ENCODE assay signal across 24 cellular contexts in genomic region chr16:85398050-85398451, GRCh38.
A peak's percentile ranks its signal among the peaks of the same experiment; 100 is the strongest.
DNase-seq lines count a peak whose midpoint lies in the region; ATAC-seq and TF ChIP-seq lines count a peak whose summit lies in the region.
"Had no signal": no experiment of that assay in that cellular context is flagged by ENCODE, and none has a peak within 500 bp of the region (broad histone marks: within the 10 kb centered on the region; RNA-seq: fewer than 3 reads in every experiment).

No MANE protein-coding gene starts in this region.

- no peaks in the 10 kb centered on the region for H3K9me3 Mint-ChIP-seq in CD8-positive, alpha-beta T cell
- H3K9me3 Mint-ChIP-seq: stimulated activated naive CD8-positive, alpha-beta T cell treated with anti-CD3 and anti-CD28 coated beads, Interleukin-15, Interleukin-2, amounts not matched to agents 100 ng/mL and 50 ng/mL, for 24 hours had no signal

- TF ChIP-seq CTCF in HEK293 (tag by site-specific recombination; IDR thresholded peaks at IDR 0.05) (no peak), spleen (IDR thresholded peaks at IDR 0.05 in 8 of 11, conservative IDR thresholded peaks at IDR 0.05 in 3 of 11) (no peak)
- TF ChIP-seq CTCF in CD8-positive, alpha-beta T cell (IDR thresholded peaks at IDR 0.05), result no peak

- no peak for TF ChIP-seq POLR2A in spleen (IDR thresholded peaks at IDR 0.05)

- H3K4me1 ChIP-seq in HEK293 (ENCODE audit: control insufficient read depth, insufficient read depth, low read length) (peaks cover 18% of the 10 kb centered on the region), spleen (peaks cover 10 to 61% (median 36%) of the 10 kb centered on the region in 6 donors)
- no peaks in the 10 kb centered on the region for H3K4me1 ChIP-seq in CD8-positive, alpha-beta T cell (ENCODE audit: insufficient read depth, low read length)
- H3K4me1 ChIP-seq: parathyroid adenoma had no signal

- no peak for ATAC-seq in left colon
- no peak for ATAC-seq in CD8-positive, alpha-beta T cell
- ATAC-seq: heart right ventricle, right lobe of liver had no signal

- H3K36me3 ChIP-seq in HEK293 (ENCODE audit: control insufficient read depth in 2 of 2, insufficient read depth in 1 of 2, low read length in 2 of 2), result no peaks in the 10 kb centered on the region
- H3K36me3 ChIP-seq in spleen, result no peaks in the 10 kb centered on the region
- no peaks in the 10 kb centered on the region for H3K36me3 ChIP-seq in CD8-positive, alpha-beta T cell (ENCODE audit: insufficient read depth, low read length)
- H3K36me3 ChIP-seq: breast epithelium, heart right ventricle, right lobe of liver, tibial nerve had no signal

- H3K4me3 Mint-ChIP-seq in CD8-positive, alpha-beta T cell, result no peak overlapping the region
- H3K4me3 Mint-ChIP-seq: stimulated activated naive CD8-positive, alpha-beta T cell treated with anti-CD3 and anti-CD28 coated beads, Interleukin-15, Interleukin-2, amounts not matched to agents 100 ng/mL and 50 ng/mL, for 24 hours had no signal

- no peak overlapping the region for H3K4me3 ChIP-seq in HEK293 (ENCODE audit: low read depth, low read length)
- H3K4me3 ChIP-seq in spleen, result no peak overlapping the region
- H3K4me3 ChIP-seq in CD8-positive, alpha-beta T cell (ENCODE audit: low read depth, low read length), result no peak overlapping the region
- H3K4me3 ChIP-seq: breast epithelium, heart right ventricle, right lobe of liver, SK-N-MC, tibial nerve had no signal

- H3K4me1 Mint-ChIP-seq in CD8-positive, alpha-beta T cell (ENCODE audit: low read depth), result no peaks in the 10 kb centered on the region

- peaks cover 0 to 3% (median 0%) of the 10 kb centered on the region in 7 donors for H3K27me3 ChIP-seq in spleen (replicated peaks in 1 of 7)
- no peaks in the 10 kb centered on the region for H3K27me3 ChIP-seq in CD8-positive, alpha-beta T cell (ENCODE audit: insufficient read depth, low read length)
- H3K27me3 ChIP-seq: breast epithelium, heart right ventricle, right lobe of liver, tibial nerve had no signal

- no peak overlapping the region for H3K27ac Mint-ChIP-seq in CD8-positive, alpha-beta T cell
- H3K27ac Mint-ChIP-seq: stimulated activated naive CD8-positive, alpha-beta T cell treated with anti-CD3 and anti-CD28 coated beads, Interleukin-15, Interleukin-2, amounts not matched to agents 100 ng/mL and 50 ng/mL, for 24 hours had no signal

- no peaks in the 10 kb centered on the region for H3K36me3 Mint-ChIP-seq in CD8-positive, alpha-beta T cell

- CTCF ChIA-PET in HEK293 (lab: Yijun Ruan, JAX), result interaction anchor here (1.0 to 1.4 kb wide), 3 partner anchors 18 to 22 kb away, joined by 3 to 6 read pairs (median 3); no protein-coding TSS in a partner anchor
- CTCF ChIA-PET in CD8-positive, alpha-beta T cell (lab: Charles Lee), result interaction anchor here (1.2 to 1.6 kb wide), 4 partner anchors 9 to 219 kb away, joined by 3 read pairs; no protein-coding TSS in a partner anchor

- POLR2A ChIA-PET in HEK293 (lab: Yijun Ruan, JAX), result no interaction called here
- POLR2A ChIA-PET in CD8-positive, alpha-beta T cell (lab: Charles Lee), result no interaction called here

- H3K9me3 ChIP-seq in HEK293 (ENCODE audit: control insufficient read depth, insufficient read depth, low read depth, low read length) (no peaks in the 10 kb centered on the region), spleen (peaks cover 0 to 3% (median 0%) of the 10 kb centered on the region in 8 donors)
- no peaks in the 10 kb centered on the region for H3K9me3 ChIP-seq in CD8-positive, alpha-beta T cell (ENCODE audit: low read length)
- H3K9me3 ChIP-seq: breast epithelium, heart right ventricle, right lobe of liver, tibial nerve had no signal

- H3K27ac ChIP-seq in HEK293 (ENCODE audit: extremely low read depth, low read depth, low read length) (no peak overlapping the region), spleen (no peak overlapping the region)
- no peak overlapping the region for H3K27ac ChIP-seq in CD8-positive, alpha-beta T cell (ENCODE audit: low read depth, low read length)
- H3K27ac ChIP-seq: breast epithelium, heart right ventricle, HL-60, parathyroid adenoma, right lobe of liver, SK-N-MC, tibial nerve had no signal

- intact Hi-C loops in left colon (cut with DNase I, micrococcal nuclease), result no loop called here
- intact Hi-C loops in spleen (cut with DNase I; ENCODE audit: low total_unique reads), result no loop called here
- intact Hi-C loops in CD8-positive, alpha-beta T cell (cut with DNase I, micrococcal nuclease), result no loop called here

- 87 to 95% (median 91%) methylated on average over 7 to 8 of the region's 8 CpGs for WGBS in spleen, 5 donors

- H3K27me3 Mint-ChIP-seq in CD8-positive, alpha-beta T cell (ENCODE audit: low read depth), result no peaks in the 10 kb centered on the region
- H3K27me3 Mint-ChIP-seq: stimulated activated naive CD8-positive, alpha-beta T cell treated with anti-CD3 and anti-CD28 coated beads, Interleukin-15, Interleukin-2, amounts not matched to agents 100 ng/mL and 50 ng/mL, for 24 hours had no signal

- peak; percentile 24 for DNase-seq in activated effector memory CD4-positive, alpha-beta T cell treated with anti-CD3 and anti-CD28 coated beads, Interleukin-2, amount 50 U/mL, for 16 hours
- DNase-seq in activated effector memory CD4-positive, alpha-beta T cell treated with Interleukin-2 at 50 U/mL for 16 hours, result no peak
- DNase-seq in left colon (peak; percentile 3 to 14), spleen (peak; percentile 55), NCI-H526 (lab: John Stamatoyannopoulos, UW) (no peak), DMS 273 (lab: John Stamatoyannopoulos, UW; ENCODE audit: unreplicated experiment) (no peak)
- DNase-seq in CD8-positive, alpha-beta T cell, result no peak
- DNase-seq: activated CD4-positive, alpha-beta T cell treated with anti-CD3 and anti-CD28 coated beads, Interleukin-2, amount 50 U/mL, for 48 hours; activated gamma-delta T cell; activated T-cell treated with anti-CD3 and anti-CD28 coated beads for 4 hours; amniotic stem cell; effector memory CD4-positive, alpha-beta T cell; NCI-H1092; NCI-H187 treated with DMSO at 0.1 percent for 48 hours; stimulated activated CD4-positive, alpha-beta T cell treated with anti-CD3 and anti-CD28 coated beads, Interleukin-15, amount 100 ng/mL, for 24 hours had no signal

TF ChIP-seq in HEK293, 187 proteins besides CTCF, POLR2A, EP300 and RAD21:
- TF ChIP-seq ZBTB7A (tag by site-specific recombination; IDR thresholded peaks at IDR 0.05; ENCODE audit: low read depth) (0 out of 2 replicates have a peak, but pooled peaks have one; percentile 35), ZSCAN4 (tag by site-specific recombination; IDR thresholded peaks at IDR 0.05) (no peak)

Comparison
In these comparisons a context has a peak if more than half of its experiments do, and no peak if none do; other contexts are left out.
1. DNase-seq: peak in activated effector memory CD4-positive, alpha-beta T cell treated with anti-CD3 and anti-CD28 coated beads, Interleukin-2, amount 50 U/mL, for 16 hours (single experiment), left colon (2 of 2) and spleen (single experiment); none in activated effector memory CD4-positive, alpha-beta T cell treated with Interleukin-2 at 50 U/mL for 16 hours (single experiment), CD8-positive, alpha-beta T cell (0 of 7), NCI-H526 (0 of 2) and DMS 273 (single experiment).